28 cellular contexts compared by ENCODE assay signal in the genomic region with DNA sequence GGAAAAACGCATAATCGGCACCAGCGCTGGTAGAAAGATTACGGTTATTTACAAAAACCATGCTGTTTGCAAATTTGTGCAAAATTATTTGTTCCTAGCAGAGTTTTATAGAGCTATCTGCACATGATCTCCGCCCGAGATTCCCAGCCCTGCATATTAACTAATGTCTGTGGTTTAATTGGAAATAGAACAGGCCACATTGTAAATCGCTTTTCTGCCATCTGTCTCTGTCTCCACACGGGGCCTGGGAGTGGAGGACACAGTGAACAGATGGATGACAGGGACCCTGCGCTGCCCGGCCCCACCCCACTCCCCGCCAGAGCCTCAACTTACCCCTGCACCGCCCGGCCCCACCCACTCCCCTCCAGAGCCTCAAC.
"Had no signal": no experiment of that assay in that cellular context is flagged by ENCODE, and none has a peak within 500 bp of the region (broad histone marks: within the 10 kb centered on the region; RNA-seq: fewer than 3 reads in every experiment).

No MANE protein-coding gene starts in this region.

- H3K9me3 Mint-ChIP-seq: activated CD4-positive, alpha-beta memory T cell treated with anti-CD3 and anti-CD28 coated beads for 36 hours; activated CD4-positive, alpha-beta T cell treated with anti-CD3 and anti-CD28 coated beads, Interleukin-2, amount 10 ng/mL, durations not matched to agents 24 days and 14 days; activated naive CD4-positive, alpha-beta T cell treated with anti-CD3 and anti-CD28 coated beads, Interleukin-2, amount 10 ng/mL, durations not matched to agents 7 days and 5 days; activated naive CD8-positive, alpha-beta T cell treated with anti-CD3 and anti-CD28 coated beads, Interleukin-2, amount 10 ng/mL, durations not matched to agents 7 days and 5 days; dendritic cell treated with granulocyte-macrophage colony-stimulating factor and Interleukin-4, amounts not matched to agents 40 ng/mL and 50 ng/mL, for 4 days; endodermal cell; mesothelial cell of epicardium; naive B cell; nephron progenitor cell; stimulated activated effector memory CD8-positive, alpha-beta T cell treated with anti-CD3 and anti-CD28 coated beads, Interleukin-12 subunit alpha, Interleukin-12 subunit beta, amount 100 ng/mL, for 72 hours; stimulated activated naive CD8-positive, alpha-beta T cell treated with anti-CD3 and anti-CD28 coated beads, Interleukin-15, Interleukin-2, amounts not matched to agents 100 ng/mL and 50 ng/mL, for 24 hours had no signal

- H3K9me3 ChIP-seq: ascending aorta, ovary, thoracic aorta, uterus had no signal

- H3K4me3 ChIP-seq: ascending aorta, ovary, thoracic aorta, uterus had no signal

- DNase-seq: activated CD4-positive, alpha-beta memory T cell treated with anti-CD3 and anti-CD28 coated beads for 36 hours; activated CD4-positive, alpha-beta T cell treated with anti-CD3 and anti-CD28 coated beads, Interleukin-2, amount 10 ng/mL, durations not matched to agents 24 days and 14 days; activated CD4-positive, CD25-positive, alpha-beta regulatory T cell treated with anti-CD3 and anti-CD28 coated beads, Interleukin-2, amount 50 U/mL, for 72 hours; activated CD8-positive, alpha-beta memory T cell treated with anti-CD3 and anti-CD28 coated beads, Interleukin-2, amount 50 U/mL, for 4 hours; activated gamma-delta T cell; activated naive CD4-positive, alpha-beta T cell treated with anti-CD3 and anti-CD28 coated beads, Interleukin-2, amount 10 ng/mL, durations not matched to agents 7 days and 5 days; activated naive CD8-positive, alpha-beta T cell treated with anti-CD3 and anti-CD28 coated beads, Interleukin-2, amount 10 ng/mL, durations not matched to agents 7 days and 5 days; activated T-cell treated with anti-CD3 and anti-CD28 coated beads, Interleukin-2, amount 50 U/mL, for 1 hour; foreskin fibroblast; head of caudate nucleus; hippocampal formation; kidney; left colon; naive B cell; nephron progenitor cell; ovary; small intestine; stimulated activated CD4-positive, alpha-beta T cell treated with anti-CD3 and anti-CD28 coated beads, Interleukin-4, amount 100 ng/mL, for 24 hours; trophoblast cell; uterus had no signal

- H3K27ac ChIP-seq: ascending aorta, ovary, thoracic aorta, uterus had no signal

- H3K4me1 ChIP-seq: ascending aorta had no signal

- H3K27me3 ChIP-seq: ascending aorta, ovary had no signal

- H3K27ac Mint-ChIP-seq: activated CD4-positive, alpha-beta memory T cell treated with anti-CD3 and anti-CD28 coated beads for 36 hours; activated CD4-positive, alpha-beta T cell treated with anti-CD3 and anti-CD28 coated beads, Interleukin-2, amount 10 ng/mL, durations not matched to agents 24 days and 14 days; activated naive CD4-positive, alpha-beta T cell treated with anti-CD3 and anti-CD28 coated beads, Interleukin-2, amount 10 ng/mL, durations not matched to agents 7 days and 5 days; activated naive CD8-positive, alpha-beta T cell treated with anti-CD3 and anti-CD28 coated beads, Interleukin-2, amount 10 ng/mL, durations not matched to agents 7 days and 5 days; dendritic cell treated with granulocyte-macrophage colony-stimulating factor and Interleukin-4, amounts not matched to agents 40 ng/mL and 50 ng/mL, for 4 days; endodermal cell; mesothelial cell of epicardium; naive B cell; nephron progenitor cell; progenitor cell of endocrine pancreas; stimulated activated effector memory CD8-positive, alpha-beta T cell treated with anti-CD3 and anti-CD28 coated beads, Interleukin-12 subunit alpha, Interleukin-12 subunit beta, amount 100 ng/mL, for 72 hours; stimulated activated naive CD8-positive, alpha-beta T cell treated with anti-CD3 and anti-CD28 coated beads, Interleukin-15, Interleukin-2, amounts not matched to agents 100 ng/mL and 50 ng/mL, for 24 hours had no signal

- H3K4me1 Mint-ChIP-seq: activated CD4-positive, alpha-beta T cell treated with anti-CD3 and anti-CD28 coated beads, Interleukin-2, amount 10 ng/mL, durations not matched to agents 24 days and 14 days; activated naive CD4-positive, alpha-beta T cell treated with anti-CD3 and anti-CD28 coated beads, Interleukin-2, amount 10 ng/mL, durations not matched to agents 7 days and 5 days; activated naive CD8-positive, alpha-beta T cell treated with anti-CD3 and anti-CD28 coated beads, Interleukin-2, amount 10 ng/mL, durations not matched to agents 7 days and 5 days; endodermal cell; mesothelial cell of epicardium; naive B cell; stimulated activated effector memory CD8-positive, alpha-beta T cell treated with anti-CD3 and anti-CD28 coated beads, Interleukin-12 subunit alpha, Interleukin-12 subunit beta, amount 100 ng/mL, for 72 hours had no signal

- H3K36me3 Mint-ChIP-seq: activated CD4-positive, alpha-beta memory T cell treated with anti-CD3 and anti-CD28 coated beads for 36 hours; activated naive CD4-positive, alpha-beta T cell treated with anti-CD3 and anti-CD28 coated beads, Interleukin-2, amount 10 ng/mL, durations not matched to agents 7 days and 5 days; activated naive CD8-positive, alpha-beta T cell treated with anti-CD3 and anti-CD28 coated beads, Interleukin-2, amount 10 ng/mL, durations not matched to agents 7 days and 5 days; mesothelial cell of epicardium; naive B cell; stimulated activated effector memory CD8-positive, alpha-beta T cell treated with anti-CD3 and anti-CD28 coated beads, Interleukin-12 subunit alpha, Interleukin-12 subunit beta, amount 100 ng/mL, for 72 hours had no signal

- H3K36me3 ChIP-seq: ascending aorta, ovary, thoracic aorta, uterus had no signal

- H3K4me3 Mint-ChIP-seq: activated CD4-positive, alpha-beta memory T cell treated with anti-CD3 and anti-CD28 coated beads for 36 hours; activated CD4-positive, alpha-beta T cell treated with anti-CD3 and anti-CD28 coated beads, Interleukin-2, amount 10 ng/mL, durations not matched to agents 24 days and 14 days; activated naive CD4-positive, alpha-beta T cell treated with anti-CD3 and anti-CD28 coated beads, Interleukin-2, amount 10 ng/mL, durations not matched to agents 7 days and 5 days; activated naive CD8-positive, alpha-beta T cell treated with anti-CD3 and anti-CD28 coated beads, Interleukin-2, amount 10 ng/mL, durations not matched to agents 7 days and 5 days; dendritic cell treated with granulocyte-macrophage colony-stimulating factor and Interleukin-4, amounts not matched to agents 40 ng/mL and 50 ng/mL, for 4 days; endodermal cell; mesothelial cell of epicardium; naive B cell; nephron progenitor cell; stimulated activated effector memory CD8-positive, alpha-beta T cell treated with anti-CD3 and anti-CD28 coated beads, Interleukin-12 subunit alpha, Interleukin-12 subunit beta, amount 100 ng/mL, for 72 hours; stimulated activated naive CD8-positive, alpha-beta T cell treated with anti-CD3 and anti-CD28 coated beads, Interleukin-15, Interleukin-2, amounts not matched to agents 100 ng/mL and 50 ng/mL, for 24 hours had no signal
